Comparison of ENCODE assay signal across 1 cellular context in the genomic region with DNA sequence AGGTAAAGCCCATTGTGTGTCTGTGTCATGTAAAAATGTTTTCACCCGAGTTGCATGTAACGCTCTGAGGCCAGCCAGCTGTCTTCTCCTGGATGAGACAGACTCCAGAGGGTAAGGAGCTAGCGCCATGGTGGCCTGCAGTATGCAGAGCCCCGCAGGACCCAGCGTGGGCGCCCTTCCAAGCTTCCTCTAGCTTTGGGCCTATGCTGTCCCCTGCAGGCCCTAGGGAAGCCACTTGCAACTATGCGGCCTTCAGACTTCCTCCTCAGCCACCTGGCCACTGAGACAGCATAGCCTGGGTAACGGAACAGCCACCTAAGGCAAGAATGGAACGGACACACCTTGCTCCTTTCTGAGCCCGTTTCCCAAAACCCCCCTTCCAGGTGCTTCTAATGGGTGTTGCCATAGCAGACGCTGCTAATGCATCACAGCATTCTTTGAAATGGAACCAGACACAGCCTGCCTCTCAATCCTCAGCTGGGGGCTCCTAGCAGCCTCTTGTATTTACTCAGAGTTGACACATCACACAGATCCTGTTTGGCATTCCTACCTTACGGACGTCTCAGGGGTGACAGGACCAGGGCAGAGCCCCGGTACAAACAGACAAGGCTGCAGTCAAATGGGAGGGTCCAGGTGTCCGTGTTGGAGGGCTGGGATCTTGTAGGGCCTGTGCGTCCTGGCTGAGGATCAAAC.
TF ChIP-seq lines count a peak whose summit lies in the region.

No MANE protein-coding gene starts in this region.

TF ChIP-seq in HepG2, 621 proteins besides CTCF, POLR2A, EP300 and RAD21:
- TF ChIP-seq, protein P1, sequence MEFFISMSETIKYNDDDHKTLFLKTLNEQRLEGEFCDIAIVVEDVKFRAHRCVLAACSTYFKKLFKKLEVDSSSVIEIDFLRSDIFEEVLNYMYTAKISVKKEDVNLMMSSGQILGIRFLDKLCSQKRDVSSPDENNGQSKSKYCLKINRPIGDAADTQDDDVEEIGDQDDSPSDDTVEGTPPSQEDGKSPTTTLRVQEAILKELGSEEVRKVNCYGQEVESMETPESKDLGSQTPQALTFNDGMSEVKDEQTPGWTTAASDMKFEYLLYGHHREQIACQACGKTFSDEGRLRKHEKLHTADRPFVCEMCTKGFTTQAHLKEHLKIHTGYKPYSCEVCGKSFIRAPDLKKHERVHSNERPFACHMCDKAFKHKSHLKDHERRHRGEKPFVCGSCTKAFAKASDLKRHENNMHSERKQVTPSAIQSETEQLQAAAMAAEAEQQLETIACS (CRISPR knock-in tag; IDR thresholded peaks at IDR 0.05): no peak
